ENCODE assay signal across 19 cellular contexts in the genomic region with DNA sequence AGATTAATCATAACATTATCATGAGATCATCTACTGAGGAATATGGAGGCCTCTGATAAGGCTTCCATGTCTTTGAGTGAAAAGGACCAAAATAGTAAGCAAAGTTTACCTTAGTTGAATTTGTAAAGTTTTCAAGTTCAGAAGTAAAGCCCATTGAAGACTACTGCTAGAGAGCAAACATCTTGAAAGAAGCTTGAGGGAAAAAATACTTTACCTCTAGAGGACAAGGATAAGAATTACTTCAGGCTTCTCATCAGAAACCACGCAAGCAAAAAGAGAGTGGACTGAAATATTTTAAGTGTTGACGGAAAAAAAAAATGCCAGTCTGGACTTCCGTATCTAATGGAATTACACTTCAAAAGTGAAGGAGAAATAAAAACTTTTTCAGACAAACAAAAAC.
"Had no signal": no experiment of that assay in that cellular context is flagged by ENCODE, and none has a peak within 500 bp of the region (broad histone marks: within the 10 kb centered on the region; RNA-seq: fewer than 3 reads in every experiment).

No MANE protein-coding gene starts in this region.

- H3K27ac ChIP-seq: SJSA1, SK-N-MC had no signal

- H3K9me3 ChIP-seq: SJSA1 had no signal

- DNase-seq: KBM-7, MV-4-11, NCI-H1048, NCI-H1105, NCI-H1417, NCI-H1436 treated with DMSO at 0.1 percent for 48 hours, NCI-H1694, NCI-H187 treated with DMSO at 0.1 percent for 48 hours, NCI-H2029 treated with DMSO at 0.1 percent for 48 hours, NCI-H2171 treated with DMSO at 0.1 percent for 48 hours, NCI-H2227 treated with DMSO at 0.1 percent for 48 hours, NCI-H524, NCI-H526 treated with DMSO at 0.1 percent for 48 hours, NCI-H748 treated with DMSO at 0.1 percent for 48 hours, Right ventricle myocardium superior, RPMI8226, SIG-M5 had no signal

- H3K36me3 ChIP-seq: SJSA1 had no signal

- H3K4me1 ChIP-seq: SJSA1 had no signal

- H3K4me3 ChIP-seq: SJSA1, SK-N-MC had no signal
